17 cellular contexts compared by ENCODE assay signal in genomic region chr7:1396195-1396594, GRCh38.
A peak's percentile ranks its signal among the peaks of the same experiment; 100 is the strongest.
DNase-seq lines count a peak whose midpoint lies in the region; ATAC-seq, FAIRE-seq and TF ChIP-seq lines count a peak whose summit lies in the region.
"Had no signal": no experiment of that assay in that cellular context is flagged by ENCODE, and none has a peak within 500 bp of the region (broad histone marks: within the 10 kb centered on the region; RNA-seq: fewer than 3 reads in every experiment).

No MANE protein-coding gene starts in this region.

- H3K36me3 ChIP-seq in BLaER1 treated with 17β-estradiol and CSF1 and Interleukin-3, amounts not matched to agents 10 nM and 100 nM = no peaks in the 10 kb centered on the region
- no peaks in the 10 kb centered on the region for H3K36me3 ChIP-seq in K562 (ENCODE audit: control insufficient read depth, insufficient read depth, low read length)
- H3K36me3 ChIP-seq in neuronal stem cell (replicated peaks in 1 of 2; ENCODE audit: control insufficient read depth in 2 of 2, insufficient read depth in 2 of 2, low read length in 2 of 2) = no peaks in the 10 kb centered on the region

- no peaks in the 10 kb centered on the region for H3K9me1 ChIP-seq in K562 (ENCODE audit: control insufficient read depth, insufficient read depth, low read length)

- FAIRE-seq in A549 (lab: Jason Lieb, UNC) (no peak), K562 (lab: Jason Lieb, UNC) (no peak), GM12892 (lab: Jason Lieb, UNC) (no peak)
- FAIRE-seq: GM19239 had no signal

- no peak overlapping the region for H3K14ac ChIP-seq in neuronal stem cell (ENCODE audit: low read length)

- TF ChIP-seq CTCF in A549 (IDR thresholded peaks at IDR 0.05) (no peak), K562 (IDR thresholded peaks at IDR 0.05 in 2 of 3, conservative IDR thresholded peaks at IDR 0.05 in 1 of 3; ENCODE audit: insufficient read depth in 2 of 3, low read depth in 1 of 3, low read length in 3 of 3) (no peak)

- H2BK12ac ChIP-seq in neuronal stem cell (ENCODE audit: low read length) = no peak overlapping the region

- H3K27ac ChIP-seq in A549 = no peak overlapping the region
- H3K27ac ChIP-seq in BLaER1 treated with 17β-estradiol and CSF1 and Interleukin-3, amounts not matched to agents 10 nM and 100 nM = peak overlapping the region in 4 of 11 experiments; percentile 65 to 75 (median 68); a peak in 7 of 22 replicates
- H3K27ac ChIP-seq in K562 (ENCODE audit: extremely low read depth, low read depth, low read length) = no peak overlapping the region
- no peak overlapping the region for H3K27ac ChIP-seq in neuronal stem cell (replicated peaks; ENCODE audit: low read length)

- no peak overlapping the region for H3K18ac ChIP-seq in neuronal stem cell (ENCODE audit: low read length)

- no peaks in the 10 kb centered on the region; a peak in 1 of 22 replicates for H4K20me1 ChIP-seq in BLaER1 treated with 17β-estradiol and CSF1 and Interleukin-3, amounts not matched to agents 10 nM and 100 nM
- no peaks in the 10 kb centered on the region for H4K20me1 ChIP-seq in K562 (replicated peaks; ENCODE audit: control insufficient read depth, insufficient read depth, low read length)

- TF ChIP-seq EP300 in A549 (IDR thresholded peaks at IDR 0.05) (no peak), K562 (IDR thresholded peaks at IDR 0.05; ENCODE audit: low read length) (no peak)

- peak overlapping the region; percentile 9 for H2AK5ac ChIP-seq in neuronal stem cell (ENCODE audit: low read depth, low read length)

- 48% methylated on average over 7 of the region's 7 CpGs for WGBS in A549 (ENCODE audit: missing lambda C conversion rate)
- WGBS in K562 (ENCODE audit: insufficient coverage, low coverage, missing lambda C conversion rate) = 9% methylated on average over 7 of the region's 7 CpGs
- WGBS in neuronal stem cell (ENCODE audit: extremely low coverage in 2 of 2, insufficient read length in 2 of 2, insufficient replicate concordance in 1 of 2), 2 donors = no CpG with 5 or more reads among the region's 7 CpGs

- H3K4me2 ChIP-seq in A549 = no peak overlapping the region
- H3K4me2 ChIP-seq in BLaER1 treated with 17β-estradiol and CSF1 and Interleukin-3, amounts not matched to agents 10 nM and 100 nM = peak overlapping the region in 8 of 11 experiments; percentile 75 to 99 (median 92); a peak in 12 of 22 replicates
- no peak overlapping the region for H3K4me2 ChIP-seq in K562 (ENCODE audit: insufficient read depth, low read length)
- H3K4me2 ChIP-seq in neuronal stem cell (ENCODE audit: insufficient read depth, low read length, poor library complexity, severe bottlenecking) = no peak overlapping the region
- H3K4me2 ChIP-seq: GM23338 had no signal

- TF ChIP-seq RAD21 in A549 (conservative IDR thresholded peaks at IDR 0.05 in 1 of 2, IDR thresholded peaks at IDR 0.05 in 1 of 2) = no peak
- no peak for TF ChIP-seq RAD21 in K562 (CRISPR knock-in tag; conservative IDR thresholded peaks at IDR 0.05 in 1 of 2, IDR thresholded peaks at IDR 0.05 in 1 of 2)

- no peak for TF ChIP-seq POLR2A in A549 (IDR thresholded peaks at IDR 0.05; ENCODE audit: low read length)
- no peak for TF ChIP-seq POLR2A in K562 (conservative IDR thresholded peaks at IDR 0.05)
- TF ChIP-seq POLR2A in GM12892 (IDR thresholded peaks at IDR 0.05; ENCODE audit: low read depth, low read length) = no peak

- intact Hi-C loops in K562 (cut with micrococcal nuclease) = no loop called here

- H3K4ac ChIP-seq in neuronal stem cell (ENCODE audit: low read length) = no peak overlapping the region

- no peak for ATAC-seq in A549
- ATAC-seq in K562 = no peak
- ATAC-seq: GM23338 had no signal

- H2AFZ ChIP-seq in K562 (ENCODE audit: low read depth, low read length) = no peak overlapping the region
- no peak overlapping the region for H2AFZ ChIP-seq in neuronal stem cell (ENCODE audit: low read length)
- H2AFZ ChIP-seq: GM23338 had no signal

- H3K79me2 ChIP-seq in K562 (ENCODE audit: control insufficient read depth, insufficient read depth, low read length) = no peaks in the 10 kb centered on the region

- H3K27me3 ChIP-seq in BLaER1 treated with 17β-estradiol and CSF1 and Interleukin-3, amounts not matched to agents 10 nM and 100 nM = peaks cover 0 to 11% (median 0%) of the 10 kb centered on the region in 11 experiments; a peak in 5 of 22 replicates
- H3K27me3 ChIP-seq in K562 (ENCODE audit: control insufficient read depth in 2 of 2, insufficient read depth in 2 of 2, low read length in 2 of 2) = peaks cover 26 to 60% of the 10 kb centered on the region in 2 experiments
- peaks cover 0 to 41% (median 8%) of the 10 kb centered on the region in 3 experiments for H3K27me3 ChIP-seq in neuronal stem cell (ENCODE audit: control insufficient read depth in 3 of 3, insufficient read depth in 3 of 3, low read depth in 1 of 3, low read length in 3 of 3)

- H3K9ac ChIP-seq in BLaER1 treated with 17β-estradiol and CSF1 and Interleukin-3, amounts not matched to agents 10 nM and 100 nM = peak overlapping the region in 2 of 11 experiments; percentile 61 to 64; a peak in 2 of 22 replicates
- H3K9ac ChIP-seq in K562 (ENCODE audit: insufficient read depth in 1 of 2, low read depth in 2 of 2, low read length in 2 of 2) (no peak overlapping the region), neuronal stem cell (ENCODE audit: low read depth, low read length, poor library complexity) (no peak overlapping the region)

- CTCF ChIA-PET in A549 (lab: Yijun Ruan, JAX) = interaction anchor here (1.1 to 2.6 kb wide), 5 partner anchors 11 to 174 kb away, joined by 3 to 10 read pairs (median 6); no protein-coding TSS in a partner anchor
- CTCF ChIA-PET in K562 (lab: Yijun Ruan, JAX; ENCODE audit: low intra/inter-chr PET ratio) = interaction anchor here (0.5 kb wide), 1 partner anchor 55 kb away, joined by 4 read pairs; no protein-coding TSS in a partner anchor

- in situ Hi-C loops in K562 (cut with MboI) = no loop called here

- POLR2A ChIA-PET in A549 (lab: Yijun Ruan, JAX) = no interaction called here
- POLR2A ChIA-PET in K562 (lab: Yijun Ruan, JAX) = interaction anchor here (0.6 kb wide), 1 partner anchor 29 kb away, joined by 3 read pairs; no protein-coding TSS in a partner anchor

- H2BK120ac ChIP-seq in neuronal stem cell (ENCODE audit: low read depth, low read length) = no peak overlapping the region

- DNase-seq in A549 (ENCODE audit: low read depth in 1 of 2, low spot score in 1 of 2) (no peak), K562 (ENCODE audit: extremely low read depth in 1 of 4, low spot score in 3 of 4) (no peak), neuronal stem cell (ENCODE audit: low spot score) (no peak), GM12892 (ENCODE audit: insufficient read length) (no peak), superior temporal gyrus (ENCODE audit: extremely low spot score) (no peak)
- DNase-seq in activated CD4-positive, CD25-positive, alpha-beta regulatory T cell (lab: John Stamatoyannopoulos, UW) = no peak
- DNase-seq: 8988T; C1 segment of cervical spinal cord; Calu3; CD4-positive, alpha-beta memory T cell; COR-L47; DMS53; DMS79 treated with DMSO at 0.1 percent for 48 hours; HCEC 1CT had no signal

- H3K4me3 ChIP-seq in A549 (no peak overlapping the region), K562 (no peak overlapping the region), neuronal stem cell (ENCODE audit: low read length in 2 of 2) (no peak overlapping the region)
- peak overlapping the region in 1 of 10 experiments; percentile 33; a peak in 1 of 20 replicates for H3K4me3 ChIP-seq in BLaER1 treated with 17β-estradiol and CSF1 and Interleukin-3, amounts not matched to agents 10 nM and 100 nM
- H3K4me3 ChIP-seq: GM23338 had no signal

- peaks cover 6% of the 10 kb centered on the region; the same call in 1 of the 3 replicates for H3K9me3 ChIP-seq in A549
- H3K9me3 ChIP-seq in BLaER1 treated with 17β-estradiol and CSF1 and Interleukin-3, amounts not matched to agents 10 nM and 100 nM (replicated peaks in 1 of 11) = peaks cover 19 to 48% (median 27%) of the 10 kb centered on the region in 11 experiments
- no peaks in the 10 kb centered on the region for H3K9me3 ChIP-seq in K562 (replicated peaks; ENCODE audit: control insufficient read depth, insufficient read depth, low read depth, low read length)
- H3K9me3 ChIP-seq in neuronal stem cell (replicated peaks in 1 of 2; ENCODE audit: control insufficient read depth in 2 of 2, insufficient read depth in 1 of 2, low read depth in 1 of 2, low read length in 2 of 2) = peaks cover 7 to 9% of the 10 kb centered on the region in 2 donors

- peaks cover 3% of the 10 kb centered on the region for H3K79me1 ChIP-seq in neuronal stem cell (ENCODE audit: low read depth, low read length)

- H3K4me1 ChIP-seq in A549 = peaks cover 5% of the 10 kb centered on the region; the same call in 1 of the 3 replicates
- peaks cover 9 to 94% (median 46%) of the 10 kb centered on the region in 10 experiments for H3K4me1 ChIP-seq in BLaER1 treated with 17β-estradiol and CSF1 and Interleukin-3, amounts not matched to agents 10 nM and 100 nM
- peaks cover 3 to 10% of the 10 kb centered on the region in 2 experiments; a peak in 2 of 5 replicates for H3K4me1 ChIP-seq in K562 (replicated peaks in 1 of 2; ENCODE audit: control insufficient read depth in 2 of 2, insufficient read depth in 2 of 2, low read length in 2 of 2)
- no peaks in the 10 kb centered on the region for H3K4me1 ChIP-seq in neuronal stem cell (ENCODE audit: control insufficient read depth in 2 of 2, insufficient read depth in 1 of 2, low read depth in 1 of 2, low read length in 2 of 2)

- no peak overlapping the region for H3K23ac ChIP-seq in neuronal stem cell (ENCODE audit: low read depth, low read length, poor library complexity)

- no peak overlapping the region for H2BK5ac ChIP-seq in neuronal stem cell (ENCODE audit: low read length)

- no TSS peak for BruUV-seq in K562 (replicated peaks; lab: Mats Ljungman, UMichigan)

- no peak overlapping the region for H4K8ac ChIP-seq in neuronal stem cell (ENCODE audit: low read depth, low read length)

- H2BK15ac ChIP-seq in neuronal stem cell (ENCODE audit: low read length) = no peak overlapping the region

- H4K91ac ChIP-seq in neuronal stem cell (ENCODE audit: low read depth, low read length, poor library complexity) = no peak overlapping the region

TF ChIP-seq in A549, 52 proteins besides CTCF, POLR2A, EP300 and RAD21 (continues in another document):
- TF ChIP-seq GATA3 (IDR thresholded peaks at IDR 0.05; ENCODE audit: borderline replicate concordance) = no peak
- TF ChIP-seq KDM1A (IDR thresholded peaks at IDR 0.05; ENCODE audit: low read depth) = peak; percentile 69; the same call in 1 of the 2 replicates

TF ChIP-seq in K562, 482 proteins besides CTCF, POLR2A, EP300 and RAD21:
- TF ChIP-seq TAF9B (IDR thresholded peaks at IDR 0.05; ENCODE audit: partially characterized antibody) (no peak), RBM25 (IDR thresholded peaks at IDR 0.05; ENCODE audit: low read depth, low read length, severe bottlenecking) (peak; percentile 53), ZNF146 (CRISPR knock-in tag; IDR thresholded peaks at IDR 0.05; ENCODE audit: unreplicated experiment) (peak; percentile 96), BCOR (IDR thresholded peaks at IDR 0.05) (peak; percentile 52; the same call in 1 of the 2 replicates)

Comparison
In these comparisons a context has a peak if more than half of its experiments do, and no peak if none do; other contexts are left out.
1. H3K4me2 ChIP-seq: peak in BLaER1 treated with 17β-estradiol and CSF1 and Interleukin-3, amounts not matched to agents 10 nM and 100 nM (8 of 11); none in A549 (single experiment), K562 (single experiment) and neuronal stem cell (single experiment).
2. Of the 35 proteins assayed by ChIP-seq in both K562 and A549: peak only in K562: none; only in A549: KDM1A; in both: none; in neither: 34.